ENCODE assay signal across 14 cellular contexts in the genomic region with DNA sequence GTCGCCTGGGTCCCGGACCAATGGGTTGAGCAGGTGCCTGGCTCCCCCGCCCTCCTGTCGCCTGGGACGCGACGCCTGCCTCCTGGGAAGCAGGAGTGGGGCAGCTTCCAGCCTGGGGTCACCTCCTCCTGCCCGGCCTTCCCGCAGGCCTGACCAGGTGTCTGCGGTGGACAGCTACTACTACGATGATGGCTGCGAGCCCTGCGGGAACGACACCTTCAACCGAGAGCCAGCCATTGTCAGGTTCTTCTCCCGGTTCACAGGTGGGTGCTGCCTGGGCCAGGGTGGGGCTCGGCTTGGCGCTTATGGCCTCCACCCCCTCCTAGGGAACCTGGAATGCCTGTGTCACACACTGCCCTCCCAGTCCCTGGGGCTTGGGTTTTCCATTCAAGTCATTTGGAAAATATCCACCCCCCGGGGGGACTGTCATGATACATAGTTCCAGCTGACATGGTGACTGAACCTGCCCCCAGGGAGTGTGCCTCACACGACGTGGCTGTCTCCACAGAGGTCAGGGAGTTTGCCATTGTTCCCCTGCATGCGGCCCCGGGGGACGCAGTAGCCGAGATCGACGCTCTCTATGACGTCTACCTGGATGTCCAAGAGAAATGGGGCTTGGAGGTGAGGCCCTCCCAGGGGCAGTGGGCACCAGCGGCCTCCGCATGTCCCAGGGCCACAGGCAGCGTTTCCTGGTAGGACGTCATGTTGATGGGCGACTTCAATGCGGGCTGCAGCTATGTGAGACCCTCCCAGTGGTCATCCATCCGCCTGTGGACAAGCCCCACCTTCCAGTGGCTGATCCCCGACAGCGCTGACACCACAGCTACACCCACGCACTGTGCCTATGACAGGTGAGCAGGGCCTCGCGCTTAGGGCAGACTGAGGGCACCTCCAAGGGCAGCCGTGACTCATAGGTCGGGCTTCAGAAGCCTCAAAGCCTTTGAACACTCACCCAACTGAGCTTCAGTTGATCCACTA. TPM values are rescaled to one million over a fixed set of nuclear protein-coding genes. Genes with fewer than 3 reads are reported as not detected.
DNase-seq lines count a peak whose midpoint lies in the region; ATAC-seq and TF ChIP-seq lines count a peak whose summit lies in the region.
"Had no signal": no experiment of that assay in that cellular context is flagged by ENCODE, and none has a peak within 500 bp of the region (broad histone marks: within the 10 kb centered on the region; RNA-seq: fewer than 3 reads in every experiment).

No MANE protein-coding gene starts in this region.

- no peak overlapping the region for H3K27ac Mint-ChIP-seq in activated CD4-positive, alpha-beta T cell treated with anti-CD3 and anti-CD28 coated beads, Interleukin-2, amount 10 ng/mL, durations not matched to agents 24 days and 14 days
- H3K27ac Mint-ChIP-seq: dendritic cell treated with granulocyte-macrophage colony-stimulating factor and Interleukin-4, amounts not matched to agents 40 ng/mL and 50 ng/mL, for 4 days; nephron progenitor cell had no signal

- H3K9me3 ChIP-seq in RWPE2 (ENCODE audit: severe bottlenecking) = no peaks in the 10 kb centered on the region
- H3K9me3 ChIP-seq: MG63 had no signal

- H3K9me3 Mint-ChIP-seq in activated CD4-positive, alpha-beta T cell treated with anti-CD3 and anti-CD28 coated beads, Interleukin-2, amount 10 ng/mL, durations not matched to agents 24 days and 14 days = no peaks in the 10 kb centered on the region
- H3K9me3 Mint-ChIP-seq: dendritic cell treated with granulocyte-macrophage colony-stimulating factor and Interleukin-4, amounts not matched to agents 40 ng/mL and 50 ng/mL, for 4 days; nephron progenitor cell had no signal

- intact Hi-C loops in activated CD4-positive, alpha-beta T cell treated with anti-CD3 and anti-CD28 coated beads, Interleukin-2, amount 10 ng/mL, durations not matched to agents 24 days and 14 days (cut with micrococcal nuclease) = no loop called here

- peaks cover 48% of the 10 kb centered on the region for H3K36me3 Mint-ChIP-seq in activated CD4-positive, alpha-beta T cell treated with anti-CD3 and anti-CD28 coated beads, Interleukin-2, amount 10 ng/mL, durations not matched to agents 24 days and 14 days (ENCODE audit: low read depth)

- no peak for TF ChIP-seq CTCF in RWPE2 (IDR thresholded peaks at IDR 0.05; ENCODE audit: poor library complexity, severe bottlenecking)

- H3K27me3 ChIP-seq in RWPE2 (ENCODE audit: insufficient read depth, poor library complexity, severe bottlenecking) = no peaks in the 10 kb centered on the region
- H3K27me3 ChIP-seq: foreskin keratinocyte, MG63 had no signal

- H3K4me3 ChIP-seq in RWPE2 (ENCODE audit: severe bottlenecking) = no peak overlapping the region
- H3K4me3 ChIP-seq: MG63, PC-9 had no signal

- no peak overlapping the region for H3K4me3 Mint-ChIP-seq in activated CD4-positive, alpha-beta T cell treated with anti-CD3 and anti-CD28 coated beads, Interleukin-2, amount 10 ng/mL, durations not matched to agents 24 days and 14 days
- H3K4me3 Mint-ChIP-seq: dendritic cell treated with granulocyte-macrophage colony-stimulating factor and Interleukin-4, amounts not matched to agents 40 ng/mL and 50 ng/mL, for 4 days; nephron progenitor cell had no signal

- ATAC-seq in RWPE2 (ENCODE audit: low read depth) = peak; percentile 21; the same call in 2 of the 3 replicates
- ATAC-seq in HG03135 (IDR thresholded peaks at IDR 0.05; ENCODE audit: unreplicated experiment) = no peak
- ATAC-seq: foreskin keratinocyte had no signal

- H3K27me3 Mint-ChIP-seq in activated CD4-positive, alpha-beta T cell treated with anti-CD3 and anti-CD28 coated beads, Interleukin-2, amount 10 ng/mL, durations not matched to agents 24 days and 14 days = no peaks in the 10 kb centered on the region
- H3K27me3 Mint-ChIP-seq: dendritic cell treated with granulocyte-macrophage colony-stimulating factor and Interleukin-4, amounts not matched to agents 40 ng/mL and 50 ng/mL, for 4 days had no signal

- H3K27ac ChIP-seq in RWPE2 (ENCODE audit: poor library complexity, severe bottlenecking) = no peak overlapping the region
- H3K27ac ChIP-seq: foreskin keratinocyte, PC-9 had no signal

- H3K36me3 ChIP-seq in RWPE2 (ENCODE audit: low read depth) = peaks cover 47% of the 10 kb centered on the region

- peaks cover 14% of the 10 kb centered on the region for H3K4me1 Mint-ChIP-seq in activated CD4-positive, alpha-beta T cell treated with anti-CD3 and anti-CD28 coated beads, Interleukin-2, amount 10 ng/mL, durations not matched to agents 24 days and 14 days

- H3K4me1 ChIP-seq in RWPE2 (ENCODE audit: insufficient read depth, poor library complexity, severe bottlenecking) = no peaks in the 10 kb centered on the region
- H3K4me1 ChIP-seq: foreskin keratinocyte had no signal

- peak; percentile 72 for DNase-seq in activated CD4-positive, alpha-beta T cell treated with anti-CD3 and anti-CD28 coated beads for 48 hours
- no peak for DNase-seq in activated CD4-positive, alpha-beta T cell treated with anti-CD3 and anti-CD28 coated beads, Interleukin-2, amount 10 ng/mL, durations not matched to agents 24 days and 14 days
- DNase-seq in RWPE2 (ENCODE audit: low spot score) (peak; percentile 54), kidney tubule cell (ENCODE audit: low spot score) (peak; percentile 72), AML-193 (lab: John Stamatoyannopoulos, UW) (no peak), NCI-H524 treated with DMSO at 0.1 percent for 48 hours (lab: John Stamatoyannopoulos, UW) (no peak)
- DNase-seq in stimulated activated CD4-positive, alpha-beta T cell treated with anti-CD3 and anti-CD28 coated beads, Interleukin-4, amount 100 ng/mL, for 1 hour = peak; percentile 45
- DNase-seq: foreskin keratinocyte, MG63, NCI-H226, nephron progenitor cell had no signal

RNA-seq across cellular contexts. Expression of a gene that starts 2.3 kb away (rescaled TPM):
- 11.0 and 11.6 TPM in 2 replicates for total RNA-seq in activated CD4-positive, alpha-beta T cell treated with anti-CD3 and anti-CD28 coated beads, Interleukin-2, amount 10 ng/mL, durations not matched to agents 24 days and 14 days

RNA-seq across cellular contexts. Expression of a gene that starts 45.4 kb away (rescaled TPM):
- 10.6 and 10.9 TPM in 2 replicates for total RNA-seq in activated CD4-positive, alpha-beta T cell treated with anti-CD3 and anti-CD28 coated beads, Interleukin-2, amount 10 ng/mL, durations not matched to agents 24 days and 14 days

Comparison
In these comparisons a context has a peak if more than half of its experiments do, and no peak if none do; other contexts are left out.
1. DNase-seq: peak in activated CD4-positive, alpha-beta T cell treated with anti-CD3 and anti-CD28 coated beads for 48 hours (single experiment), RWPE2 (single experiment), kidney tubule cell (single experiment) and stimulated activated CD4-positive, alpha-beta T cell treated with anti-CD3 and anti-CD28 coated beads, Interleukin-4, amount 100 ng/mL, for 1 hour (single experiment); none in activated CD4-positive, alpha-beta T cell treated with anti-CD3 and anti-CD28 coated beads, Interleukin-2, amount 10 ng/mL, durations not matched to agents 24 days and 14 days (single experiment), AML-193 (0 of 2) and NCI-H524 treated with DMSO at 0.1 percent for 48 hours (single experiment).